Comparison of ENCODE assay signal across 1 cellular context in the genomic region with DNA sequence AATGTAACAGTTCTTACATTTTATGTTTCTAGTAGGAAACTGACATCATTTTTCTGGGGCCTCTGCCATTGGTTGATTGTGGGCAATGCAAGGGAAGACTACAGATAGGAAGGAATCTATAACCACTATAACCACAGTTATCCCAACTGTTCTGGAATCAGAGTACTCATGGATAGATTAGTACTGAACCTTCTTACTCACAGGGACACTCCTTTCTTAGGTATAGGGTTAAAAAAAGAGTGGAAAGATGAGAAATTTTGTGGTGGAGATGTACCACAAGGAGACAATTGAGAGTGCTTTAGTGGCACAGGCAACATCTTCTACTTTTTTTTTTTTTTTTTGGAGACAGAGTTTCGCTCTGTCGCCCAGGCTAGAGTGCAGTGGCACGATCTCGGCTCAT.
TF ChIP-seq lines count a peak whose summit lies in the region.

No MANE protein-coding gene starts in this region.

TF ChIP-seq in K562, 482 proteins besides CTCF, POLR2A, EP300 and RAD21:
- TF ChIP-seq ZNF699 (CRISPR knock-in tag; IDR thresholded peaks at IDR 0.05; ENCODE audit: insufficient replicate concordance) (no peak), ETV5 (CRISPR knock-in tag; IDR thresholded peaks at IDR 0.05; ENCODE audit: low read depth) (no peak), CREBBP (IDR thresholded peaks at IDR 0.05; ENCODE audit: low read depth, low read length) (no peak), TAF9B (IDR thresholded peaks at IDR 0.05; ENCODE audit: partially characterized antibody) (no peak), ZNF23 (CRISPR knock-in tag; IDR thresholded peaks at IDR 0.05) (no peak), TEAD4 (IDR thresholded peaks at IDR 0.05; ENCODE audit: low read length) (peak; percentile 22; the same call in 1 of the 2 replicates), TEAD4 (CRISPR knock-in tag; IDR thresholded peaks at IDR 0.05; ENCODE audit: borderline replicate concordance) (no peak)
- TF ChIP-seq, protein P1, sequence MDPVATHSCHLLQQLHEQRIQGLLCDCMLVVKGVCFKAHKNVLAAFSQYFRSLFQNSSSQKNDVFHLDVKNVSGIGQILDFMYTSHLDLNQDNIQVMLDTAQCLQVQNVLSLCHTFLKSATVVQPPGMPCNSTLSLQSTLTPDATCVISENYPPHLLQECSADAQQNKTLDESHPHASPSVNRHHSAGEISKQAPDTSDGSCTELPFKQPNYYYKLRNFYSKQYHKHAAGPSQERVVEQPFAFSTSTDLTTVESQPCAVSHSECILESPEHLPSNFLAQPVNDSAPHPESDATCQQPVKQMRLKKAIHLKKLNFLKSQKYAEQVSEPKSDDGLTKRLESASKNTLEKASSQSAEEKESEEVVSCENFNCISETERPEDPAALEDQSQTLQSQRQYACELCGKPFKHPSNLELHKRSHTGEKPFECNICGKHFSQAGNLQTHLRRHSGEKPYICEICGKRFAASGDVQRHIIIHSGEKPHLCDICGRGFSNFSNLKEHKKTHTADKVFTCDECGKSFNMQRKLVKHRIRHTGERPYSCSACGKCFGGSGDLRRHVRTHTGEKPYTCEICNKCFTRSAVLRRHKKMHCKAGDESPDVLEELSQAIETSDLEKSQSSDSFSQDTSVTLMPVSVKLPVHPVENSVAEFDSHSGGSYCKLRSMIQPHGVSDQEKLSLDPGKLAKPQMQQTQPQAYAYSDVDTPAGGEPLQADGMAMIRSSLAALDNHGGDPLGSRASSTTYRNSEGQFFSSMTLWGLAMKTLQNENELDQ (CRISPR knock-in tag; IDR thresholded peaks at IDR 0.05; ENCODE audit: borderline replicate concordance) = no peak
- TF ChIP-seq, protein P2, sequence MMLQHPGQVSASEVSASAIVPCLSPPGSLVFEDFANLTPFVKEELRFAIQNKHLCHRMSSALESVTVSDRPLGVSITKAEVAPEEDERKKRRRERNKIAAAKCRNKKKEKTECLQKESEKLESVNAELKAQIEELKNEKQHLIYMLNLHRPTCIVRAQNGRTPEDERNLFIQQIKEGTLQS (IDR thresholded peaks at IDR 0.05) = no peak
- TF ChIP-seq, protein P2 (CRISPR knock-in tag; conservative IDR thresholded peaks at IDR 0.05) = no peak
